16 cellular contexts compared by ENCODE assay signal in the genomic region with DNA sequence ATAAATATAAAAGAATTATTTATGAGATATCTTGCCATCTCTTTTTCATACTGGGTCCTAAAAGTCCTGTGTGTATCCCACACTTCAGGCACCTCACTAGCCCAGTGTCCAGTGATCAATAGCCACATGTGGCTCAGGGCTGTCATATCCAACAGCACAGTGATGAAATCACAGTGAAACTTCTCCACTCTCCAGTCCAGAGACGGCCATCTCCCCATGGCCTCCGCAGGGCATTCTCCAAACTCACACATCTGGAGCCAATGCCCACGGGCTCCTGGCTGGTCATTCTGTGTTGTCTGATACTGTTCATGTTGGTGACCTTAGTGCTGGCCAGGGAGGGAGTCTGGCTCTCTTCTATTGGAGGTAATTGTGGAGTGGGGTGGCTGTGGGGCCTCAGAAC.
"Had no signal": no experiment of that assay in that cellular context is flagged by ENCODE, and none has a peak within 500 bp of the region (broad histone marks: within the 10 kb centered on the region; RNA-seq: fewer than 3 reads in every experiment).

No MANE protein-coding gene starts in this region.

- H3K9me3 ChIP-seq: gastrocnemius medialis, neutrophil, spleen, testis, tibial nerve had no signal

- H3K4me3 ChIP-seq: gastrocnemius medialis, lung, spleen, testis, tibial nerve had no signal

- DNase-seq: effector memory CD4-positive, alpha-beta T cell; gastrocnemius medialis; islet precursor cell; left ventricle myocardium superior; mesenchymal stem cell; naive B cell; spleen; stimulated activated CD4-positive, alpha-beta T cell treated with anti-CD3 and anti-CD28 coated beads, Interleukin-15, amount 100 ng/mL, for 24 hours; stimulated activated CD4-positive, alpha-beta T cell treated with anti-CD3 and anti-CD28 coated beads, Interleukin-1b, Interleukin-23, amount 100 ng/mL, for 48 hours; stimulated activated CD4-positive, alpha-beta T cell treated with anti-CD3 and anti-CD28 coated beads, Interleukin-4, amount 100 ng/mL, for 24 hours; stimulated activated naive CD8-positive, alpha-beta T cell treated with anti-CD3 and anti-CD28 coated beads, Interleukin-15, amount 100 ng/mL, for 72 hours; testis had no signal

- H3K27ac ChIP-seq: gastrocnemius medialis, neutrophil, testis, tibial nerve had no signal

- H3K36me3 ChIP-seq: gastrocnemius medialis, neutrophil, spleen, tibial nerve had no signal

- FAIRE-seq: endometrium had no signal

- H3K27me3 ChIP-seq: gastrocnemius medialis, testis, tibial nerve had no signal
